27 cellular contexts compared by ENCODE assay signal in genomic region chrX:19687395-19687794, GRCh38.
DNase-seq lines count a peak whose midpoint lies in the region; ATAC-seq and TF ChIP-seq lines count a peak whose summit lies in the region.
"Had no signal": no experiment of that assay in that cellular context is flagged by ENCODE, and none has a peak within 500 bp of the region (broad histone marks: within the 10 kb centered on the region; RNA-seq: fewer than 3 reads in every experiment).

No MANE protein-coding gene starts in this region.

- peaks cover 20% of the 10 kb centered on the region for H3K4me1 ChIP-seq in CD8-positive, alpha-beta T cell (ENCODE audit: insufficient read depth, low read length)
- H3K4me1 ChIP-seq in naive thymus-derived CD4-positive, alpha-beta T cell (ENCODE audit: control insufficient read depth in 2 of 2, insufficient read depth in 2 of 2, low read length in 2 of 2): peaks cover 10 to 14% of the 10 kb centered on the region in 2 donors

- H3K27me3 Mint-ChIP-seq in T-helper 1 cell treated with Interleukin-12 subunit alpha and Interleukin-12 subunit beta and Interleukin-4 antibody, amounts not matched to agents 30 μg/mL and 1 μg/mL, for 36 hours (ENCODE audit: low read depth): no peaks in the 10 kb centered on the region
- H3K27me3 Mint-ChIP-seq in CD8-positive, alpha-beta T cell (ENCODE audit: low read depth): no peaks in the 10 kb centered on the region
- no peaks in the 10 kb centered on the region for H3K27me3 Mint-ChIP-seq in T-helper 17 cell
- no peaks in the 10 kb centered on the region for H3K27me3 Mint-ChIP-seq in naive thymus-derived CD4-positive, alpha-beta T cell
- H3K27me3 Mint-ChIP-seq: B cell had no signal

- H3K27ac Mint-ChIP-seq in T-helper 1 cell treated with Interleukin-12 subunit alpha and Interleukin-12 subunit beta and Interleukin-4 antibody, amounts not matched to agents 30 μg/mL and 1 μg/mL, for 36 hours: peak overlapping the region; percentile 46
- H3K27ac Mint-ChIP-seq in CD8-positive, alpha-beta T cell: peak overlapping the region; percentile 62
- H3K27ac Mint-ChIP-seq in T-helper 17 cell: peak overlapping the region; percentile 93
- peak overlapping the region in 8 of 9 donors; percentile 4 to 88 (median 62) for H3K27ac Mint-ChIP-seq in naive thymus-derived CD4-positive, alpha-beta T cell
- H3K27ac Mint-ChIP-seq: B cell had no signal

- no peaks in the 10 kb centered on the region for H3K9me3 ChIP-seq in CD8-positive, alpha-beta T cell (ENCODE audit: low read length)
- no peaks in the 10 kb centered on the region for H3K9me3 ChIP-seq in T-helper 17 cell (ENCODE audit: control insufficient read depth, low read length, poor library complexity, severe bottlenecking)
- H3K9me3 ChIP-seq in naive thymus-derived CD4-positive, alpha-beta T cell (ENCODE audit: control insufficient read depth in 2 of 3, low read length in 3 of 3): no peaks in the 10 kb centered on the region
- H3K9me3 ChIP-seq: A549 had no signal

- DNase-seq in T-helper 1 cell (no peak), T-helper 17 cell (no peak), brain microvascular endothelial cell (no peak)
- DNase-seq in CD8-positive, alpha-beta T cell: no peak
- DNase-seq in naive thymus-derived CD4-positive, alpha-beta T cell: no peak
- no peak for DNase-seq in stimulated activated naive CD4-positive, alpha-beta T cell (lab: John Stamatoyannopoulos, UW)
- DNase-seq: Calu3, EL, GF-D8, H7, MM.1S, NCI-H1092 treated with DMSO at 0.1 percent for 48 hours, NCI-H1436 treated with DMSO at 0.1 percent for 48 hours, NCI-H1930, NCI-H226, NCI-H510A treated with DMSO at 0.1 percent for 48 hours, NCI-H82, SIG-M5 had no signal

- TF ChIP-seq CTCF in CD8-positive, alpha-beta T cell (IDR thresholded peaks at IDR 0.05): no peak
- TF ChIP-seq CTCF in brain microvascular endothelial cell (IDR thresholded peaks at IDR 0.05; ENCODE audit: low read depth, low read length, missing control alignments): no peak

- H3K27me3 ChIP-seq in CD8-positive, alpha-beta T cell (ENCODE audit: insufficient read depth, low read length): no peaks in the 10 kb centered on the region
- H3K27me3 ChIP-seq in naive thymus-derived CD4-positive, alpha-beta T cell (ENCODE audit: control insufficient read depth in 2 of 2, insufficient read depth in 2 of 2, low read length in 2 of 2): no peaks in the 10 kb centered on the region
- H3K27me3 ChIP-seq in brain microvascular endothelial cell (replicated peaks): no peaks in the 10 kb centered on the region

- intact Hi-C loops in CD8-positive, alpha-beta T cell (cut with DNase I, micrococcal nuclease): no loop called here
- intact Hi-C loops in naive thymus-derived CD4-positive, alpha-beta T cell (cut with micrococcal nuclease): loop anchor here in 1 of 2 donors (10.0 kb wide), 1 partner anchor 1263 kb away; the partner anchor contains the start of gene CDKL5

- H3K9me3 Mint-ChIP-seq in T-helper 1 cell treated with Interleukin-12 subunit alpha and Interleukin-12 subunit beta and Interleukin-4 antibody, amounts not matched to agents 30 μg/mL and 1 μg/mL, for 36 hours: no peaks in the 10 kb centered on the region
- H3K9me3 Mint-ChIP-seq in CD8-positive, alpha-beta T cell: no peaks in the 10 kb centered on the region
- H3K9me3 Mint-ChIP-seq in naive thymus-derived CD4-positive, alpha-beta T cell: peaks cover 0 to 2% (median 0%) of the 10 kb centered on the region in 11 donors
- H3K9me3 Mint-ChIP-seq: CD14-positive monocyte had no signal

- peaks cover 22% of the 10 kb centered on the region for H3K36me3 Mint-ChIP-seq in T-helper 1 cell treated with Interleukin-12 subunit alpha and Interleukin-12 subunit beta and Interleukin-4 antibody, amounts not matched to agents 30 μg/mL and 1 μg/mL, for 36 hours (ENCODE audit: low read depth)
- peaks cover 52% of the 10 kb centered on the region for H3K36me3 Mint-ChIP-seq in CD8-positive, alpha-beta T cell
- peaks cover 6% of the 10 kb centered on the region for H3K36me3 Mint-ChIP-seq in T-helper 17 cell (ENCODE audit: low read depth)
- peaks cover 0 to 23% (median 4%) of the 10 kb centered on the region in 5 donors for H3K36me3 Mint-ChIP-seq in naive thymus-derived CD4-positive, alpha-beta T cell

- H3K4me3 ChIP-seq in CD8-positive, alpha-beta T cell (ENCODE audit: low read depth, low read length): no peak overlapping the region
- no peak overlapping the region for H3K4me3 ChIP-seq in naive thymus-derived CD4-positive, alpha-beta T cell (ENCODE audit: low read length)
- no peak overlapping the region for H3K4me3 ChIP-seq in brain microvascular endothelial cell (ENCODE audit: low read depth, low read length)
- H3K4me3 ChIP-seq: A549, K562 had no signal

- peaks cover 50% of the 10 kb centered on the region for H3K4me1 Mint-ChIP-seq in T-helper 1 cell treated with Interleukin-12 subunit alpha and Interleukin-12 subunit beta and Interleukin-4 antibody, amounts not matched to agents 30 μg/mL and 1 μg/mL, for 36 hours (ENCODE audit: low read depth)
- peaks cover 64% of the 10 kb centered on the region for H3K4me1 Mint-ChIP-seq in CD8-positive, alpha-beta T cell (ENCODE audit: low read depth)
- H3K4me1 Mint-ChIP-seq in T-helper 17 cell: peaks cover 34% of the 10 kb centered on the region
- peaks cover 23 to 67% (median 57%) of the 10 kb centered on the region in 7 donors for H3K4me1 Mint-ChIP-seq in naive thymus-derived CD4-positive, alpha-beta T cell

- H3K36me3 ChIP-seq in CD8-positive, alpha-beta T cell (ENCODE audit: insufficient read depth, low read length): no peaks in the 10 kb centered on the region
- H3K36me3 ChIP-seq in naive thymus-derived CD4-positive, alpha-beta T cell (ENCODE audit: control insufficient read depth in 2 of 3, insufficient read depth in 3 of 3, low read length in 3 of 3): peaks cover 0 to 4% (median 0%) of the 10 kb centered on the region in 3 experiments
- no peaks in the 10 kb centered on the region for H3K36me3 ChIP-seq in brain microvascular endothelial cell (replicated peaks)

- no peak for ATAC-seq in CD8-positive, alpha-beta T cell
- ATAC-seq in T-helper 17 cell: no peak
- no peak for ATAC-seq in naive thymus-derived CD4-positive, alpha-beta T cell
- no peak for ATAC-seq in HG03342 (IDR thresholded peaks at IDR 0.05; ENCODE audit: unreplicated experiment)
- ATAC-seq: A549, HepG2, K562, Panc1 had no signal

- in situ Hi-C loops in brain microvascular endothelial cell (cut with HindIII; ENCODE audit: low pct_ligation_motif_present, low sequenced_read_pairs): no loop called here

- POLR2A ChIA-PET in CD8-positive, alpha-beta T cell (lab: Charles Lee): interaction anchor here (0.5 kb wide), 1 partner anchor 17 kb away, joined by 3 read pairs; no protein-coding TSS in a partner anchor
- POLR2A ChIA-PET in naive thymus-derived CD4-positive, alpha-beta T cell (lab: Charles Lee): no interaction called here

- no peak overlapping the region for H3K27ac ChIP-seq in CD8-positive, alpha-beta T cell (ENCODE audit: low read depth, low read length)
- H3K27ac ChIP-seq in naive thymus-derived CD4-positive, alpha-beta T cell (ENCODE audit: low read depth, low read length): peak overlapping the region; percentile 16
- H3K27ac ChIP-seq in brain microvascular endothelial cell: no peak overlapping the region
- H3K27ac ChIP-seq: A549, HL-60 had no signal

- H3K4me3 Mint-ChIP-seq in T-helper 1 cell treated with Interleukin-12 subunit alpha and Interleukin-12 subunit beta and Interleukin-4 antibody, amounts not matched to agents 30 μg/mL and 1 μg/mL, for 36 hours: no peak overlapping the region
- no peak overlapping the region for H3K4me3 Mint-ChIP-seq in CD8-positive, alpha-beta T cell
- H3K4me3 Mint-ChIP-seq in T-helper 17 cell: no peak overlapping the region
- no peak overlapping the region for H3K4me3 Mint-ChIP-seq in naive thymus-derived CD4-positive, alpha-beta T cell
- H3K4me3 Mint-ChIP-seq: B cell, CD14-positive monocyte had no signal

- CTCF ChIA-PET in CD8-positive, alpha-beta T cell (lab: Charles Lee): no interaction called here
- CTCF ChIA-PET in naive thymus-derived CD4-positive, alpha-beta T cell (lab: Charles Lee): no interaction called here
